ENCODE assay signal across 23 cellular contexts in genomic region chr13:48123827-48124226, GRCh38. TPM values are rescaled to one million over a fixed set of nuclear protein-coding genes. Genes with fewer than 3 reads are reported as not detected.
A peak's percentile ranks its signal among the peaks of the same experiment; 100 is the strongest.
DNase-seq lines count a peak whose midpoint lies in the region; ATAC-seq and TF ChIP-seq lines count a peak whose summit lies in the region.
"Had no signal": no experiment of that assay in that cellular context is flagged by ENCODE, and none has a peak within 500 bp of the region (broad histone marks: within the 10 kb centered on the region; RNA-seq: fewer than 3 reads in every experiment).

No MANE protein-coding gene starts in this region.

- no peak for TF ChIP-seq EP300 in stomach (IDR thresholded peaks at IDR 0.05)

- H3K4me2 ChIP-seq in mesendoderm (ENCODE audit: low read length) = no peak overlapping the region
- H3K4me2 ChIP-seq: BLaER1 treated with 17β-estradiol and CSF1 and Interleukin-3, amounts not matched to agents 10 nM and 100 nM; smooth muscle cell had no signal

- H3K18ac ChIP-seq in mesendoderm (ENCODE audit: low read length) = no peak overlapping the region

- no peak overlapping the region for H3K56ac ChIP-seq in mesendoderm (ENCODE audit: low read length)

- H2AK5ac ChIP-seq in mesendoderm (ENCODE audit: low read length) = no peak overlapping the region

- H4K8ac ChIP-seq in mesendoderm (ENCODE audit: low read depth, low read length) = no peak overlapping the region

- no peak overlapping the region for H2BK5ac ChIP-seq in mesendoderm (ENCODE audit: low read length)

- H3K4me3 ChIP-seq in breast epithelium = no peak overlapping the region
- no peak overlapping the region for H3K4me3 ChIP-seq in stomach
- no peak overlapping the region for H3K4me3 ChIP-seq in mesendoderm (ENCODE audit: low read length)
- H3K4me3 ChIP-seq: ascending aorta; BLaER1 treated with 17β-estradiol and CSF1 and Interleukin-3, amounts not matched to agents 10 nM and 100 nM; HAP-1; smooth muscle cell had no signal

- H3K4me1 ChIP-seq in breast epithelium = peaks cover 0 to 3% of the 10 kb centered on the region in 2 donors
- H3K4me1 ChIP-seq in stomach = peaks cover 15 to 72% (median 41%) of the 10 kb centered on the region in 4 donors
- H3K4me1 ChIP-seq in mesendoderm (ENCODE audit: control insufficient read depth, low read depth, low read length) = peaks cover 2% of the 10 kb centered on the region

- TF ChIP-seq POLR2A in breast epithelium (IDR thresholded peaks at IDR 0.05) (no peak), stomach (IDR thresholded peaks at IDR 0.05) (no peak)

- no peak for TF ChIP-seq CTCF in breast epithelium (IDR thresholded peaks at IDR 0.05)
- TF ChIP-seq CTCF in stomach (IDR thresholded peaks at IDR 0.05) = no peak

- WGBS in stomach, 5 donors = 31 to 44% (median 41%) methylated on average over 8 of the region's 8 CpGs
- no CpG with 5 or more reads among the region's 8 CpGs for WGBS in mesendoderm (ENCODE audit: extremely low coverage, insufficient coverage, low lambda C conversion rate)

- H3K36me3 ChIP-seq in breast epithelium (no peaks in the 10 kb centered on the region), stomach (no peaks in the 10 kb centered on the region), mesendoderm (ENCODE audit: control insufficient read depth, insufficient read depth, low read length) (no peaks in the 10 kb centered on the region)
- H3K36me3 ChIP-seq: ascending aorta; BLaER1 treated with 17β-estradiol and CSF1 and Interleukin-3, amounts not matched to agents 10 nM and 100 nM; HAP-1 had no signal

- no peak overlapping the region for H4K5ac ChIP-seq in mesendoderm (ENCODE audit: low read length)

- H3K23ac ChIP-seq in mesendoderm (ENCODE audit: low read length) = no peak overlapping the region

- ATAC-seq in left colon (peak; percentile 42), HG03097 (IDR thresholded peaks at IDR 0.05; ENCODE audit: low FRiP score, unreplicated experiment) (no peak), GM18520 (IDR thresholded peaks at IDR 0.05; ENCODE audit: unreplicated experiment) (no peak)
- ATAC-seq: activated CD8-positive, alpha-beta T cell treated with anti-CD3 and anti-CD28 coated beads, Interleukin-2, amount 10 ng/mL, durations not matched to agents 7 days and 5 days; natural killer cell had no signal

- intact Hi-C loops in breast epithelium (cut with DNase I; ENCODE audit: low total_unique reads) (no loop called here), left colon (cut with DNase I, micrococcal nuclease) (loop anchor here in 1 of 2 donors (10.0 kb wide), 1 partner anchor 181 kb away; the partner anchor contains the start of gene RB1), stomach (cut with DNase I; ENCODE audit: low total_unique reads) (no loop called here)

- H3K9me3 ChIP-seq in breast epithelium (no peaks in the 10 kb centered on the region), stomach (no peaks in the 10 kb centered on the region)
- H3K9me3 ChIP-seq: ascending aorta; BLaER1 treated with 17β-estradiol and CSF1 and Interleukin-3, amounts not matched to agents 10 nM and 100 nM; Caco-2; HAP-1 had no signal

- peak; percentile 30 for DNase-seq in NCI-H345 (lab: John Stamatoyannopoulos, UW)
- DNase-seq in breast epithelium (ENCODE audit: low spot score in 2 of 2) = no peak
- no peak for DNase-seq in left colon
- no peak for DNase-seq in stomach
- DNase-seq in mesendoderm = no peak
- DNase-seq in central memory CD4-positive, alpha-beta T cell = no peak
- DNase-seq: activated CD8-positive, alpha-beta T cell treated with anti-CD3 and anti-CD28 coated beads, Interleukin-2, amount 10 ng/mL, durations not matched to agents 7 days and 5 days; activated effector memory CD4-positive, alpha-beta T cell treated with anti-CD3 and anti-CD28 coated beads, Interleukin-2, amount 50 U/mL, for 16 hours; activated naive CD8-positive, alpha-beta T cell treated with anti-CD3 and anti-CD28 coated beads, Interleukin-2, amount 10 ng/mL, durations not matched to agents 7 days and 5 days; activated T-cell treated with anti-CD3 and anti-CD28 coated beads for 4 hours; Caco-2; DND-41; natural killer cell; NCI-H1417; NCI-H2029 treated with DMSO at 0.1 percent for 48 hours; NCI-H748 treated with DMSO at 0.1 percent for 48 hours; stimulated activated CD4-positive, alpha-beta T cell treated with anti-CD3 and anti-CD28 coated beads, Interleukin-2, amount 100 ng/mL, for 24 hours had no signal

- H3K27me3 ChIP-seq in breast epithelium (no peaks in the 10 kb centered on the region), stomach (no peaks in the 10 kb centered on the region), mesendoderm (ENCODE audit: insufficient read depth, low read length, poor library complexity) (no peaks in the 10 kb centered on the region)
- H3K27me3 ChIP-seq: ascending aorta; BLaER1 treated with 17β-estradiol and CSF1 and Interleukin-3, amounts not matched to agents 10 nM and 100 nM had no signal

- no peaks in the 10 kb centered on the region for H3K79me2 ChIP-seq in mesendoderm (ENCODE audit: control insufficient read depth, insufficient read depth, low read length)

- H3K27ac ChIP-seq in breast epithelium = peak overlapping the region; percentile 60 to 83
- H3K27ac ChIP-seq in stomach = peak overlapping the region in 3 of 5 donors; percentile 79 to 84 (median 82)
- H3K27ac ChIP-seq in mesendoderm (ENCODE audit: low read depth, low read length) = no peak overlapping the region
- H3K27ac ChIP-seq: BLaER1 treated with 17β-estradiol and CSF1 and Interleukin-3, amounts not matched to agents 10 nM and 100 nM had no signal

- no peak overlapping the region for H2BK120ac ChIP-seq in mesendoderm (ENCODE audit: low read depth, low read length)

- H3K9ac ChIP-seq in mesendoderm (ENCODE audit: low read length) = no peak overlapping the region
- H3K9ac ChIP-seq: BLaER1 treated with 17β-estradiol and CSF1 and Interleukin-3, amounts not matched to agents 10 nM and 100 nM had no signal

- no peak overlapping the region for H2BK15ac ChIP-seq in mesendoderm (replicated peaks; ENCODE audit: low read depth)

- H3K79me1 ChIP-seq in mesendoderm (ENCODE audit: low read length) = no peaks in the 10 kb centered on the region

- H3K4ac ChIP-seq in mesendoderm (ENCODE audit: low read depth, low read length) = no peak overlapping the region

RNA-seq across cellular contexts. Expression of gene MED4, which starts 28.9 kb away (rescaled TPM):
- total RNA-seq in breast epithelium (10 to 100 TPM; 39.0 to 45.1 (median 39.8) TPM), left colon (10 to 100 TPM; 43.6 to 47.6 TPM), stomach (10 to 100 TPM in 4 of 5 donors, 1 to 10 TPM in 1; 7.0 to 68.3 (median 25.9) TPM)
- 10 to 100 TPM; 39.7 to 66.9 (median 51.1) TPM for polyA plus RNA-seq in stomach
- 51.8 TPM for polyA plus RNA-seq in mesendoderm (2013, experiment 1 of 2)
- polyA plus RNA-seq in mesendoderm (2013, experiment 2 of 2) = 50.1 TPM
